22 cellular contexts compared by ENCODE assay signal in the genomic region with DNA sequence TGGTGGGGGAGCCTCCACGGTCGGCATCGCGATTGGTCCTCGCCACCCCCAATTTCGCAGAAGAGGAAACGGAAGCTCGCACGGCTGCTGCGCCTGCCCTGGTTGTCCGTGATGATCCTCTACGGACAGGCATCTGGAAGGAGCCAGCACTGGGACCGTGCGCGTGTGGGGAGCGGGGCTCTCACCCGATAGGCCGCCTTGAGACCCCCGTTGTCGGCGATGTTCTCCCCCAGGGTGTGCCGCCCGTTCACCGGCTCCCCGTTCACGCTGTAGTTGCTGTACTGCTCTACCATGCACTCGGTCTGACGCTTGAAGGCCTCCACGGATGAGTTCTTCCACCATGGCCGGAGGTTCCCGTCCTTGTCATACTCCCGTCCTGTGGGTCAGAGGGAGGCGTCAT. TPM values are rescaled to one million over a fixed set of nuclear protein-coding genes. Genes with fewer than 3 reads are reported as not detected.
DNase-seq lines count a peak whose midpoint lies in the region; ATAC-seq and TF ChIP-seq lines count a peak whose summit lies in the region.
"Had no signal": no experiment of that assay in that cellular context is flagged by ENCODE, and none has a peak within 500 bp of the region (broad histone marks: within the 10 kb centered on the region; RNA-seq: fewer than 3 reads in every experiment).

No MANE protein-coding gene starts in this region.

- H3K9me3 ChIP-seq in right atrium auricular region: no peaks in the 10 kb centered on the region
- H3K9me3 ChIP-seq in neural progenitor cell (ENCODE audit: low read depth): no peaks in the 10 kb centered on the region
- H3K9me3 ChIP-seq: Caco-2, SJSA1 had no signal

- H3K36me3 ChIP-seq in right atrium auricular region (peaks cover 84% of the 10 kb centered on the region), neural progenitor cell (no peaks in the 10 kb centered on the region)

- H3K79me2 ChIP-seq in neural progenitor cell (ENCODE audit: low read depth): no peaks in the 10 kb centered on the region

- peak; percentile 66 for DNase-seq in Right ventricle myocardium inferior (ENCODE audit: missing footprints)
- no peak for DNase-seq in right atrium auricular region (ENCODE audit: low spot score)
- DNase-seq in neural progenitor cell (ENCODE audit: low spot score): no peak
- no peak for DNase-seq in NCI-H510A (lab: John Stamatoyannopoulos, UW)
- no peak for DNase-seq in iPS-NIHi7 (ENCODE audit: extremely low spot score)
- DNase-seq in T1000 (lab: John Stamatoyannopoulos, UW): no peak
- DNase-seq: Caco-2; CD8-positive, alpha-beta T cell; NCI-H1092; NCI-H1417 treated with DMSO at 0.1 percent for 48 hours; NCI-H1694 treated with DMSO at 0.1 percent for 48 hours; NCI-H2081; NCI-H2171; NCI-H226; NCI-H510A treated with DMSO at 0.1 percent for 48 hours; NCI-H748 treated with DMSO at 0.1 percent for 48 hours; PC-3 had no signal

- TF ChIP-seq CTCF in right atrium auricular region (IDR thresholded peaks at IDR 0.05): no peak
- TF ChIP-seq CTCF in neural progenitor cell (IDR thresholded peaks at IDR 0.05): no peak

- H3K27ac Mint-ChIP-seq in IgD-negative memory B cell (peak overlapping the region in 2 of 3 donors; percentile 31 to 43), neural progenitor cell (peak overlapping the region; percentile 79)
- H3K27ac Mint-ChIP-seq: CD8-positive, alpha-beta T cell had no signal

- no peak overlapping the region for H3K9ac ChIP-seq in neural progenitor cell

- no peak for ATAC-seq in Right ventricle myocardium inferior
- ATAC-seq: CD8-positive, alpha-beta T cell; GM12878; HCT116; PC-3 had no signal

- H3K4me2 ChIP-seq in neural progenitor cell: no peak overlapping the region

- H3K27me3 ChIP-seq in right atrium auricular region (no peaks in the 10 kb centered on the region), neural progenitor cell (no peaks in the 10 kb centered on the region)
- H3K27me3 ChIP-seq: SJSA1 had no signal

- peaks cover 6% of the 10 kb centered on the region for H3K36me3 Mint-ChIP-seq in IgD-negative memory B cell
- peaks cover 12% of the 10 kb centered on the region for H3K36me3 Mint-ChIP-seq in neural progenitor cell

- H3K4me1 ChIP-seq in right atrium auricular region (peaks cover 0 to 8% of the 10 kb centered on the region in 2 donors), neural progenitor cell (no peaks in the 10 kb centered on the region)
- H3K4me1 ChIP-seq: Caco-2 had no signal

- H3K4me3 Mint-ChIP-seq in IgD-negative memory B cell: no peak overlapping the region
- H3K4me3 Mint-ChIP-seq in neural progenitor cell: no peak overlapping the region
- H3K4me3 Mint-ChIP-seq: CD8-positive, alpha-beta T cell had no signal

- H3K4me3 ChIP-seq in right atrium auricular region: no peak overlapping the region
- H3K4me3 ChIP-seq in neural progenitor cell: no peak overlapping the region
- H3K4me3 ChIP-seq: GM12878, SJSA1 had no signal

- no peaks in the 10 kb centered on the region for H4K20me1 ChIP-seq in neural progenitor cell (ENCODE audit: low read depth)

- no peaks in the 10 kb centered on the region for H3F3A ChIP-seq in neural progenitor cell (ENCODE audit: low read depth)

- no peaks in the 10 kb centered on the region for H3K27me3 Mint-ChIP-seq in IgD-negative memory B cell
- H3K27me3 Mint-ChIP-seq in neural progenitor cell (ENCODE audit: insufficient read depth, low read depth): no peaks in the 10 kb centered on the region

- H3K4me1 Mint-ChIP-seq in IgD-negative memory B cell: no peaks in the 10 kb centered on the region
- no peaks in the 10 kb centered on the region for H3K4me1 Mint-ChIP-seq in neural progenitor cell

- H3K9me3 Mint-ChIP-seq in IgD-negative memory B cell (no peaks in the 10 kb centered on the region), neural progenitor cell (no peaks in the 10 kb centered on the region)
- H3K9me3 Mint-ChIP-seq: CD8-positive, alpha-beta T cell had no signal

- no peak overlapping the region for H3K27ac ChIP-seq in right atrium auricular region
- H3K27ac ChIP-seq in neural progenitor cell: no peak overlapping the region
- H3K27ac ChIP-seq: C4-2B, SJSA1 had no signal

- H2AFZ ChIP-seq in neural progenitor cell (replicated peaks): no peak overlapping the region

- intact Hi-C loops in Right ventricle myocardium inferior (cut with DNase I): no loop called here

RNA-seq across cellular contexts. Expression of a gene that starts 48.4 kb away (rescaled TPM):
- total RNA-seq in Right ventricle myocardium inferior: 25.6 TPM
- 10 to 100 TPM; 33.4 to 38.5 TPM for total RNA-seq in right atrium auricular region
- 13.1 TPM for polyA plus RNA-seq in IgD-negative memory B cell
- total RNA-seq in neural progenitor cell (ENCODE audit: low replicate concordance): 67.0 and 73.4 TPM in 2 replicates
